14 cellular contexts compared by ENCODE assay signal in the genomic region with DNA sequence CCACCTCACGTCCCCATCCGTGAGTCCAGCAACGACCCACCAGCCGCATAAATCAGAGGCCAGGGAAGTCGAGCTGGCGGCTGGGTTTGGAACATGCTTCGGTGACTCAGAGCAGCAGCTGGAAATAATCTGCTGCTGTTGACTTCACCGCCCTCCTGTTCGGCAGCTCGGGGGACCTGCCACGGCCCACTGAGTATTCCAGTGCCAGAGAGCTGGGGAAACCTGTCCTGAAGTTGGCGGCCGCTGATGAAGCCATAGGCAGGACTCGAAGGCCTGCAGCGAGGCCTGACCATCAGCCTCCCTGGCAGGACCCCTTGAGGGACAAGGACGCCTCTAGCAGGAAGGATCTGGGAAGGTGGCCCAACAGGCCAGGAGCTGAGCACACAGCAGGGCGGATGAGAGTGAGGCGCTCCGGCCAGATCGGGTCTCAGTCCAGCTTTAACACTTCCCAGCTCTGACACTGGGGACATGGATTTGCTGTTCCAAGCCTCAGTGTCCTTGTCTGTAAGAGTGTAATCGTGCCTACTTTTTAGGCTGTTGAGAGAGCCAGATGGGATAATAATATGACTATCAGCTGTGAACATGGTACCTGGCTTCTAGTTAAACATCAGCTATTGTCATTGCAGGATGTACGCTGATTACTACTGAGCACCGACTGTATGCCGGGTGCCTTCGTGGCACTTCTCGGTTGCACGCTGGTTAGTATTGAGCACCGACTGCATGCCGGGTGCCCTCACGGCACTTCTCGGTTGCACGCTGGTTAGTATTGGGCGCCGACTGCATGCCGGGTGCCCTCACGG. TPM values are rescaled to one million over a fixed set of nuclear protein-coding genes. Genes with fewer than 3 reads are reported as not detected.
DNase-seq lines count a peak whose midpoint lies in the region; ATAC-seq and TF ChIP-seq lines count a peak whose summit lies in the region.
"Had no signal": no experiment of that assay in that cellular context is flagged by ENCODE, and none has a peak within 500 bp of the region (broad histone marks: within the 10 kb centered on the region; RNA-seq: fewer than 3 reads in every experiment).

No MANE protein-coding gene starts in this region.

- 88 to 93% methylated on average over 29 to 35 of the region's 36 CpGs for WGBS in mesodermal cell (ENCODE audit: insufficient coverage in 2 of 2), 2 experiments
- WGBS in mammary epithelial cell (ENCODE audit: low coverage, missing lambda C conversion rate), result 89% methylated on average over 30 of the region's 36 CpGs

- H4K20me1 ChIP-seq in mammary epithelial cell (ENCODE audit: insufficient read depth, low read length), result no peaks in the 10 kb centered on the region

- H3K36me3 Mint-ChIP-seq in activated CD8-positive, alpha-beta T cell treated with anti-CD3 and anti-CD28 coated beads for 36 hours (ENCODE audit: low read depth), result no peaks in the 10 kb centered on the region
- H3K36me3 Mint-ChIP-seq: activated CD8-positive, alpha-beta memory T cell treated with anti-CD3 and anti-CD28 coated beads, Interleukin-2, amount 10 ng/mL, durations not matched to agents 7 days and 5 days; stimulated activated naive B cell treated with anti-CD40 and anti-IgM and Interleukin-4, amounts not matched to agents 10 μg/mL and 1 μg/mL and 100 μg/mL, for 72 hours had no signal

- no peak overlapping the region for H3K27ac Mint-ChIP-seq in activated CD8-positive, alpha-beta T cell treated with anti-CD3 and anti-CD28 coated beads for 36 hours
- H3K27ac Mint-ChIP-seq: activated CD8-positive, alpha-beta memory T cell treated with anti-CD3 and anti-CD28 coated beads, Interleukin-2, amount 10 ng/mL, durations not matched to agents 7 days and 5 days; IgD-negative memory B cell; stimulated activated naive B cell treated with anti-CD40 and anti-IgM and Interleukin-4, amounts not matched to agents 10 μg/mL and 1 μg/mL and 100 μg/mL, for 72 hours had no signal

- ATAC-seq in activated CD8-positive, alpha-beta T cell treated with anti-CD3 and anti-CD28 coated beads for 36 hours, result no peak
- no peak for ATAC-seq in HG03520 (IDR thresholded peaks at IDR 0.05; ENCODE audit: unreplicated experiment)
- ATAC-seq: activated CD8-positive, alpha-beta memory T cell treated with anti-CD3 and anti-CD28 coated beads, Interleukin-2, amount 10 ng/mL, durations not matched to agents 7 days and 5 days; GM12878; PC-3; stimulated activated naive B cell treated with anti-CD40 and anti-IgM and Interleukin-4, amounts not matched to agents 10 μg/mL and 1 μg/mL and 100 μg/mL, for 72 hours had no signal

- POLR2A ChIA-PET in activated CD8-positive, alpha-beta T cell treated with anti-CD3 and anti-CD28 coated beads for 36 hours (lab: Charles Lee), result no interaction called here

- H2AFZ ChIP-seq in mammary epithelial cell (ENCODE audit: low read depth, low read length), result no peak overlapping the region

- peak; percentile 68 for DNase-seq in M059J (ENCODE audit: low read depth)
- DNase-seq in colonic mucosa, result peak; percentile 41
- peak; percentile 70 for DNase-seq in ureter (ENCODE audit: low spot score)
- DNase-seq in activated CD8-positive, alpha-beta T cell treated with anti-CD3 and anti-CD28 coated beads for 36 hours, result no peak
- no peak for DNase-seq in mammary epithelial cell
- DNase-seq: activated CD8-positive, alpha-beta memory T cell treated with anti-CD3 and anti-CD28 coated beads, Interleukin-2, amount 10 ng/mL, durations not matched to agents 7 days and 5 days; H9; PC-3; stimulated activated naive B cell treated with anti-CD40 and anti-IgM and Interleukin-4, amounts not matched to agents 10 μg/mL and 1 μg/mL and 100 μg/mL, for 72 hours had no signal

- H3K36me3 ChIP-seq in colonic mucosa (no peaks in the 10 kb centered on the region), mesodermal cell (ENCODE audit: control insufficient read depth, insufficient read depth, low read length) (no peaks in the 10 kb centered on the region), mammary epithelial cell (ENCODE audit: insufficient read depth, low read length) (no peaks in the 10 kb centered on the region)
- H3K36me3 ChIP-seq: neutrophil had no signal

- peaks cover 6% of the 10 kb centered on the region for H3K4me1 Mint-ChIP-seq in activated CD8-positive, alpha-beta T cell treated with anti-CD3 and anti-CD28 coated beads for 36 hours (ENCODE audit: low read depth)

- no TSS peak for BruUV-seq in mammary epithelial cell (replicated peaks; lab: Mats Ljungman, UMichigan)

- no peak overlapping the region for H3K4me2 ChIP-seq in mammary epithelial cell (ENCODE audit: insufficient read depth, low read depth, low read length)

- intact Hi-C loops in colonic mucosa (cut with DNase I), result no loop called here
- intact Hi-C loops in activated CD8-positive, alpha-beta T cell treated with anti-CD3 and anti-CD28 coated beads for 36 hours (cut with micrococcal nuclease), result no loop called here
- intact Hi-C loops in mammary epithelial cell (cut with micrococcal nuclease), result no loop called here

- dilution Hi-C loops in mammary epithelial cell (cut with HindIII; ENCODE audit: low sequenced_read_pairs), result no loop called here

- no peaks in the 10 kb centered on the region for H3K9me3 Mint-ChIP-seq in activated CD8-positive, alpha-beta T cell treated with anti-CD3 and anti-CD28 coated beads for 36 hours
- H3K9me3 Mint-ChIP-seq: H9; stimulated activated naive B cell treated with anti-CD40 and anti-IgM and Interleukin-4, amounts not matched to agents 10 μg/mL and 1 μg/mL and 100 μg/mL, for 72 hours had no signal

- H3K4me3 ChIP-seq in colonic mucosa, result no peak overlapping the region
- H3K4me3 ChIP-seq in mesodermal cell (ENCODE audit: extremely low read depth, insufficient read depth, low read length, poor library complexity, severe bottlenecking), result no peak overlapping the region
- H3K4me3 ChIP-seq in mammary epithelial cell (replicated peaks in 1 of 3; ENCODE audit: insufficient read depth in 1 of 3, low read depth in 2 of 3, low read length in 3 of 3), result no peak overlapping the region
- H3K4me3 ChIP-seq: GM12878 had no signal

- no peaks in the 10 kb centered on the region for H3K9me3 ChIP-seq in colonic mucosa
- no peaks in the 10 kb centered on the region for H3K9me3 ChIP-seq in mesodermal cell (ENCODE audit: control insufficient read depth, low read length)
- H3K9me3 ChIP-seq in mammary epithelial cell (replicated peaks; ENCODE audit: insufficient read depth, low read length), result no peaks in the 10 kb centered on the region
- H3K9me3 ChIP-seq: neutrophil had no signal

- H3K9ac ChIP-seq in colonic mucosa (ENCODE audit: low read depth in 2 of 2, low read length in 2 of 2), result peak overlapping the region in 1 of 2 donors; percentile 23
- H3K9ac ChIP-seq in mammary epithelial cell (ENCODE audit: insufficient read depth, low read length), result no peak overlapping the region

- H3K4me1 ChIP-seq in colonic mucosa (no peaks in the 10 kb centered on the region), mesodermal cell (ENCODE audit: control insufficient read depth, insufficient read depth, low read length, poor library complexity, severe bottlenecking) (peaks cover 45% of the 10 kb centered on the region), mammary epithelial cell (ENCODE audit: insufficient read depth, low read length) (no peaks in the 10 kb centered on the region)

- peaks cover 6% of the 10 kb centered on the region for H3K27me3 Mint-ChIP-seq in activated CD8-positive, alpha-beta T cell treated with anti-CD3 and anti-CD28 coated beads for 36 hours

- in situ Hi-C loops in mammary epithelial cell (cut with MboI; ENCODE audit: low sequenced_read_pairs in 2 of 2), result no loop called here

- CTCF ChIA-PET in activated CD8-positive, alpha-beta T cell treated with anti-CD3 and anti-CD28 coated beads for 36 hours (lab: Charles Lee), result interaction anchor here (0.9 kb wide), 1 partner anchor 21 kb away, joined by 3 read pairs; no protein-coding TSS in a partner anchor
- CTCF ChIA-PET in mammary epithelial cell (lab: Charles Lee; ENCODE audit: low non-redundant PET), result no interaction called here

- no peak for TF ChIP-seq CTCF in colonic mucosa (IDR thresholded peaks at IDR 0.05)
- no peak for TF ChIP-seq CTCF in activated CD8-positive, alpha-beta T cell treated with anti-CD3 and anti-CD28 coated beads for 36 hours (IDR thresholded peaks at IDR 0.05)
- TF ChIP-seq CTCF in mammary epithelial cell (conservative IDR thresholded peaks at IDR 0.05 in 1 of 2, IDR thresholded peaks at IDR 0.05 in 1 of 2; ENCODE audit: extremely low read depth in 1 of 2, insufficient read depth in 1 of 2, low read depth in 1 of 2, low read length in 2 of 2), result no peak

- H3K79me2 ChIP-seq in mammary epithelial cell (ENCODE audit: insufficient read depth, low read length), result no peaks in the 10 kb centered on the region

- H3K27ac ChIP-seq in colonic mucosa (peak overlapping the region; percentile 44), mesodermal cell (ENCODE audit: low read depth, low read length, severe bottlenecking) (peak overlapping the region; percentile 38), mammary epithelial cell (ENCODE audit: insufficient read depth, low read depth, low read length) (no peak overlapping the region)
- H3K27ac ChIP-seq: neutrophil had no signal

- H3K27me3 ChIP-seq in colonic mucosa (no peaks in the 10 kb centered on the region), mammary epithelial cell (ENCODE audit: insufficient read depth, low read length) (no peaks in the 10 kb centered on the region)

- no peak overlapping the region for H3K4me3 Mint-ChIP-seq in activated CD8-positive, alpha-beta T cell treated with anti-CD3 and anti-CD28 coated beads for 36 hours
- H3K4me3 Mint-ChIP-seq: activated CD8-positive, alpha-beta memory T cell treated with anti-CD3 and anti-CD28 coated beads, Interleukin-2, amount 10 ng/mL, durations not matched to agents 7 days and 5 days; H9; IgD-negative memory B cell; stimulated activated naive B cell treated with anti-CD40 and anti-IgM and Interleukin-4, amounts not matched to agents 10 μg/mL and 1 μg/mL and 100 μg/mL, for 72 hours had no signal

RNA-seq across cellular contexts. Expression of a gene that starts 50.4 kb away (rescaled TPM):
- total RNA-seq in M059J (2014; rRNA removed; shearing (Covaris generic)), result not detected in 2 replicates
- total RNA-seq in colonic mucosa, result under 1 TPM in 1 of 2 donors, not detected in 1; 0.32 TPM
- polyA plus RNA-seq in mesodermal cell (2013, experiment 1 of 2), result not detected
- not detected for polyA plus RNA-seq in mesodermal cell (2013, experiment 2 of 2)
- total RNA-seq in ureter, result not detected
- not detected for total RNA-seq in activated CD8-positive, alpha-beta T cell treated with anti-CD3 and anti-CD28 coated beads for 36 hours
- not detected for total RNA-seq in mammary epithelial cell
- polyA plus RNA-seq in mammary epithelial cell, result not detected
- polyA minus RNA-seq in mammary epithelial cell, result not detected
- total RNA-seq: activated CD8-positive, alpha-beta memory T cell treated with anti-CD3 and anti-CD28 coated beads, Interleukin-2, amount 10 ng/mL, durations not matched to agents 7 days and 5 days; GM12878; H9; PC-3 had no signal
- polyA plus RNA-seq: IgD-negative memory B cell had no signal

Comparison
In these comparisons a context has a peak if more than half of its experiments do, and no peak if none do; other contexts are left out.
1. DNase-seq: peak in M059J (single experiment), colonic mucosa (single experiment) and ureter (single experiment); none in activated CD8-positive, alpha-beta T cell treated with anti-CD3 and anti-CD28 coated beads for 36 hours (single experiment) and mammary epithelial cell (single experiment).